Comparison of ENCODE assay signal across 9 cellular contexts in the genomic region with DNA sequence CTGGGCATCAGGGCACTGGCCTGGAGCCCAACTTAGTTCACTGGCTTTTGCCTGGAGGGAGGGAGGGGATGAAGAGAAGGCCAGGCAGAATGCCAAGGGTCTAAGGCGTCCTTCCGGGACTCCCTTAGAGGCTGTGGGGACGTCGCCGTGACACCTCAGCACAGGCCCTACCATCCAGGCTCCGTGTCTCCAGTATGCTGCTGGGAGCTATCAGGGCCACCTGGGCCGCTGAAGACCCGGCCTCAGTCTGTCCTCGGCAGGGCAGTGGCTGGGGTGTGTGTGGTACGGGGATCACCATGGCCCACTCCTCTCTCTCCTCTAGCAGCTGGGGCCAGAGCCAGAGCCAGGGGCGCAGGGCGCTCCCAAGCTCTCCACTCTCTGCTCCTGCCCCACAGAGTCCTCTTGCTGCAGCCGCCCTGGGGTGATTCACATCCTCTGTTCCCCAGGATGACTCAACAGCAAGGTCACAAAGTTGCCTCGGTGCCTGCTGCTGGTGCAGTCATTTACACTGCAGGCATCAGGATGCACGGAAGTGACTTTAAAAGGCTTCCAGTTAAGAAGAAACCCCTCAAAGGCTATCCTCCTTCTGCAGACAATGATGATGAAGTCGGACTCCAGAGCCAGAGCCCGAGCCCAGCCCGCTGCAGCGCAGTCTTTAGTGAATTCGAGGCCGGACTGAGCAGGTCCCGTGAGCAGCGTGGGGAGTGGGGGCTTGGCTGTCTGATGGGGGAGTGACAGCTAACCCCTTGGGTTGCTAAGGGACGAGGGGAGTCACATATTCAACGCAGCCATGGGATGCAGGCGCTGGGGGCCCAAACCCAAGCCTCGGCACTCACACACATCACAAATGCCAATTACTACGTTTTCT. TPM values are rescaled to one million over a fixed set of nuclear protein-coding genes. Genes with fewer than 3 reads are reported as not detected.
DNase-seq lines count a peak whose midpoint lies in the region; ATAC-seq lines count a peak whose summit lies in the region.
"Had no signal": no experiment of that assay in that cellular context is flagged by ENCODE, and none has a peak within 500 bp of the region (broad histone marks: within the 10 kb centered on the region; RNA-seq: fewer than 3 reads in every experiment).

No MANE protein-coding gene starts in this region.

- peaks cover 14% of the 10 kb centered on the region for H3K4me1 ChIP-seq in NT2/D1 (ENCODE audit: insufficient read depth, insufficient read length)

- no peaks in the 10 kb centered on the region for H3K9me3 Mint-ChIP-seq in naive thymus-derived CD8-positive, alpha-beta T cell

- no peaks in the 10 kb centered on the region for H3K36me3 ChIP-seq in NT2/D1 (ENCODE audit: insufficient read depth, insufficient read length, low read length)

- DNase-seq in GM04504 (ENCODE audit: low read depth) (peak; percentile 68), NT2/D1 (ENCODE audit: low read depth, low spot score) (peak; percentile 42), dermis microvascular lymphatic vessel endothelial cell (ENCODE audit: low read depth in 2 of 2) (peak; percentile 72 to 93), skeletal muscle cell (ENCODE audit: low read depth) (peak; percentile 78), DMS153 (lab: John Stamatoyannopoulos, UW) (no peak), cerebellum (ENCODE audit: low spot score) (no peak)
- no peak for DNase-seq in naive thymus-derived CD8-positive, alpha-beta T cell

- no peaks in the 10 kb centered on the region for H3K36me3 Mint-ChIP-seq in naive thymus-derived CD8-positive, alpha-beta T cell
- H3K36me3 Mint-ChIP-seq: brain had no signal

- peak overlapping the region; percentile 58 for H3K9ac ChIP-seq in NT2/D1 (ENCODE audit: insufficient read length, low read depth)

- no peak for ATAC-seq in naive thymus-derived CD8-positive, alpha-beta T cell
- no peak for ATAC-seq in HG02973 (IDR thresholded peaks at IDR 0.05; ENCODE audit: unreplicated experiment)

- no peaks in the 10 kb centered on the region for H3K4me1 Mint-ChIP-seq in naive thymus-derived CD8-positive, alpha-beta T cell
- H3K4me1 Mint-ChIP-seq: brain had no signal

- H3K27me3 ChIP-seq in NT2/D1 (ENCODE audit: insufficient read depth, insufficient read length), result peaks cover 69% of the 10 kb centered on the region

- H3K27ac Mint-ChIP-seq in naive thymus-derived CD8-positive, alpha-beta T cell, result no peak overlapping the region

- peaks cover 0 to 3% (median 0%) of the 10 kb centered on the region in 5 donors for H3K27me3 Mint-ChIP-seq in naive thymus-derived CD8-positive, alpha-beta T cell
- H3K27me3 Mint-ChIP-seq: brain had no signal

- H3K4me3 ChIP-seq in NT2/D1 (ENCODE audit: insufficient read length, low read depth) (peak overlapping the region; percentile 41), skeletal muscle cell (ENCODE audit: low read depth, low read length) (no peak overlapping the region)

- H3K9me3 ChIP-seq in NT2/D1 (ENCODE audit: insufficient read depth, low read length), result no peaks in the 10 kb centered on the region

- POLR2A ChIA-PET in naive thymus-derived CD8-positive, alpha-beta T cell (lab: Charles Lee), result no interaction called here

- no peak overlapping the region for H3K4me3 Mint-ChIP-seq in naive thymus-derived CD8-positive, alpha-beta T cell
- H3K4me3 Mint-ChIP-seq: brain had no signal

RNA-seq across cellular contexts. Expression of gene SNORC, which starts 31.9 kb away (rescaled TPM):
- total RNA-seq in dermis microvascular lymphatic vessel endothelial cell, result 0.13 TPM in 2 replicates
- total RNA-seq in cerebellum, result 4.2 TPM
- 1 to 10 TPM; 4.0 to 4.7 TPM for total RNA-seq in naive thymus-derived CD8-positive, alpha-beta T cell
- polyA plus RNA-seq in naive thymus-derived CD8-positive, alpha-beta T cell, result not detected

Comparison
In these comparisons a context has a peak if more than half of its experiments do, and no peak if none do; other contexts are left out.
1. DNase-seq: peak in GM04504 (single experiment), NT2/D1 (single experiment), dermis microvascular lymphatic vessel endothelial cell (2 of 2) and skeletal muscle cell (single experiment); none in DMS153 (single experiment), cerebellum (single experiment) and naive thymus-derived CD8-positive, alpha-beta T cell (0 of 10).